In the genomic region with DNA sequence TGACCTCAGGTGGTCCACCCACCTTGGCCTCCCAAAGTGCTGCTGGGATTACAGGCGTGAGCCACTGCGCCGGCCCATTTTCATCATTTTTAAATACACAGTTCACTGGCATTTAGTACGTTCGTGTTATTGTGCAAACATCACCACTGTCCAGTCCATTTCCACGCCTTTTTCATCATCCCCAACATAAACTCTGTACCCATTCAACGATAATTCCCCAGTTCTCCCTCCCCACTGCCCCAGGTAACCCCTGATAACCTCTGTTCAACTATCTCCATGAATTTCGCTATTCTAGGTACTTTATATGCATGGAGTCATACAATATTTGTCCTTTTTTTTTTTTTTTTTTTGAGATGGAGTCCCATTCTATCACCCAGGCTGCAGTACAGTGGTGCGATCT, we compare ENCODE assay signal across 29 cellular contexts. TPM values are rescaled to one million over a fixed set of nuclear protein-coding genes. Genes with fewer than 3 reads are reported as not detected.
"Had no signal": no experiment of that assay in that cellular context is flagged by ENCODE, and none has a peak within 500 bp of the region (broad histone marks: within the 10 kb centered on the region; RNA-seq: fewer than 3 reads in every experiment).

No MANE protein-coding gene starts in this region.

- H3K9me3 Mint-ChIP-seq: stimulated activated effector memory CD8-positive, alpha-beta T cell treated with anti-CD3 and anti-CD28 coated beads, Interleukin-12 subunit alpha, Interleukin-12 subunit beta, amount 100 ng/mL, for 72 hours had no signal

- H3K4me3 Mint-ChIP-seq: stimulated activated effector memory CD8-positive, alpha-beta T cell treated with anti-CD3 and anti-CD28 coated beads, Interleukin-12 subunit alpha, Interleukin-12 subunit beta, amount 100 ng/mL, for 72 hours; stimulated activated memory B cell treated with anti-CD40 and anti-IgM and Interleukin-4, amounts not matched to agents 10 μg/mL and 1 μg/mL and 100 μg/mL, for 72 hours; stimulated activated naive B cell treated with anti-CD40 and anti-IgM and Interleukin-4, amounts not matched to agents 10 μg/mL and 1 μg/mL and 100 μg/mL, for 72 hours; stimulated activated naive CD8-positive, alpha-beta T cell treated with anti-CD3 and anti-CD28 coated beads, Interleukin-15, amount 100 ng/mL, for 72 hours; stimulated activated naive CD8-positive, alpha-beta T cell treated with anti-CD3 and anti-CD28 coated beads, Interleukin-15, Interleukin-2, amounts not matched to agents 100 ng/mL and 50 ng/mL, for 24 hours; type B pancreatic cell had no signal

- H3K4me3 ChIP-seq: stomach, suprapubic skin, testis, thoracic aorta, thyroid gland, tibial artery, tibial nerve, transverse colon, upper lobe of left lung, upper lobe of right lung, uterus, vagina had no signal

- H3K27ac Mint-ChIP-seq: stimulated activated effector memory CD8-positive, alpha-beta T cell treated with anti-CD3 and anti-CD28 coated beads, Interleukin-12 subunit alpha, Interleukin-12 subunit beta, amount 100 ng/mL, for 72 hours; stimulated activated memory B cell treated with anti-CD40 and anti-IgM and Interleukin-4, amounts not matched to agents 10 μg/mL and 1 μg/mL and 100 μg/mL, for 72 hours; stimulated activated naive B cell treated with anti-CD40 and anti-IgM and Interleukin-4, amounts not matched to agents 10 μg/mL and 1 μg/mL and 100 μg/mL, for 72 hours; stimulated activated naive CD8-positive, alpha-beta T cell treated with anti-CD3 and anti-CD28 coated beads, Interleukin-15, amount 100 ng/mL, for 72 hours; stimulated activated naive CD8-positive, alpha-beta T cell treated with anti-CD3 and anti-CD28 coated beads, Interleukin-15, Interleukin-2, amounts not matched to agents 100 ng/mL and 50 ng/mL, for 24 hours; type B pancreatic cell had no signal

- ATAC-seq: stimulated activated effector memory CD8-positive, alpha-beta T cell treated with anti-CD3 and anti-CD28 coated beads, Interleukin-12 subunit alpha, Interleukin-12 subunit beta, amount 100 ng/mL, for 72 hours; stimulated activated memory B cell treated with anti-CD40 and anti-IgM and Interleukin-4, amounts not matched to agents 10 μg/mL and 1 μg/mL and 100 μg/mL, for 72 hours; stimulated activated naive B cell treated with anti-CD40 and anti-IgM and Interleukin-4, amounts not matched to agents 10 μg/mL and 1 μg/mL and 100 μg/mL, for 72 hours; stimulated activated naive CD8-positive, alpha-beta T cell treated with anti-CD3 and anti-CD28 coated beads, Interleukin-15, amount 100 ng/mL, for 72 hours; stimulated activated naive CD8-positive, alpha-beta T cell treated with anti-CD3 and anti-CD28 coated beads, Interleukin-15, Interleukin-2, amounts not matched to agents 100 U/mL and 50 U/mL, for 24 hours; upper lobe of right lung had no signal

- H3K36me3 Mint-ChIP-seq: stimulated activated effector memory CD8-positive, alpha-beta T cell treated with anti-CD3 and anti-CD28 coated beads, Interleukin-12 subunit alpha, Interleukin-12 subunit beta, amount 100 ng/mL, for 72 hours; type B pancreatic cell had no signal

- H3K4me1 Mint-ChIP-seq: stimulated activated memory B cell treated with anti-CD40 and anti-IgM and Interleukin-4, amounts not matched to agents 10 μg/mL and 1 μg/mL and 100 μg/mL, for 72 hours had no signal

- DNase-seq: stimulated activated CD4-positive, alpha-beta T cell treated with anti-CD3 and anti-CD28 coated beads, Interleukin-2, amount 100 ng/mL, for 48 hours; stimulated activated CD4-positive, alpha-beta T cell treated with anti-CD3 and anti-CD28 coated beads, Interleukin-4, amount 100 ng/mL, for 1 hour; stimulated activated CD4-positive, alpha-beta T cell treated with anti-CD3 and anti-CD28 coated beads, Interleukin-4, amount 100 ng/mL, for 24 hours; stimulated activated CD4-positive, alpha-beta T cell treated with anti-CD3 and anti-CD28 coated beads, Interleukin-4, amount 100 ng/mL, for 4 hours; stimulated activated CD8-positive, alpha-beta memory T cell treated with anti-CD3 and anti-CD28 coated beads, Interleukin-4, amount 100 ng/mL, for 48 hours; stimulated activated naive B cell treated with anti-CD40 and anti-IgM and Interleukin-4, amounts not matched to agents 10 μg/mL and 1 μg/mL and 100 μg/mL, for 72 hours; stimulated activated naive CD4-positive, alpha-beta T cell; stimulated activated naive CD4-positive, alpha-beta T cell treated with Interleukin-2 at 50 U/mL for 16 hours; stimulated activated naive CD8-positive, alpha-beta T cell treated with anti-CD3 and anti-CD28 coated beads, Interleukin-15, amount 100 ng/mL, for 72 hours; stimulated activated naive CD8-positive, alpha-beta T cell treated with anti-CD3 and anti-CD28 coated beads, Interleukin-15, Interleukin-2, amounts not matched to agents 100 U/mL and 50 U/mL, for 24 hours; stomach; substantia nigra; testis; thyroid gland; tibial artery; transverse colon; trophoblast cell; upper lobe of left lung; upper lobe of right lung; uterus had no signal

RNA-seq across cellular contexts. Expression of gene ELFN2, which starts 18.2 kb away (rescaled TPM):
- total RNA-seq: subcutaneous adipose tissue, thoracic aorta, vagina had no signal
